In the genomic region with DNA sequence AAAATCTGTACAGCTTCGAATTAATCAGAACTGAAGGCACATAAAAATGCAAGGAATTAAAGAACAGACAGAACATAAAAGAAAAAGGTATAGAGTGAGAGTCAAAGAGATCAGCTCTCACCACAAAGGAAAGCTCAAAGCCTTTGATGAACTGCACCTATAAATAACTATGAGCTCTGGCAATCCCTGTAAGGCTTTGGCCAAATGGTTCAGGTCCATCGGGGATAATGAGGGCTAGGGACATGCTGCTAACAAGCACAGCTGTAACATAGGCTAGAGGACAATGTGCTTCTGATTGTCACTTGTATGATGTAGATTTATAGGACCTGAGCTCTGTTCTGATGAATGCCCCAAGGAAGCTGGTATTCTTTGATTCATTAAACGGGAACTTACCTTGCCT, we compare ENCODE assay signal across 33 cellular contexts.
"Had no signal": no experiment of that assay in that cellular context is flagged by ENCODE, and none has a peak within 500 bp of the region (broad histone marks: within the 10 kb centered on the region; RNA-seq: fewer than 3 reads in every experiment).

No MANE protein-coding gene starts in this region.

- H3K9me3 Mint-ChIP-seq: dendritic cell treated with granulocyte-macrophage colony-stimulating factor and Interleukin-4, amounts not matched to agents 40 ng/mL and 50 ng/mL, for 4 days; endodermal cell; immature natural killer cell; naive thymus-derived CD8-positive, alpha-beta T cell; nephron progenitor cell; stimulated activated naive CD8-positive, alpha-beta T cell treated with anti-CD3 and anti-CD28 coated beads, Interleukin-15, amount 100 ng/mL, for 72 hours had no signal

- H3K4me3 ChIP-seq: colonic mucosa, gastrocnemius medialis, ovary, smooth muscle cell, suprapubic skin, transverse colon, upper lobe of right lung, uterus had no signal

- H3K4me1 ChIP-seq: colonic mucosa, gastrocnemius medialis, suprapubic skin, transverse colon, upper lobe of right lung, uterus had no signal

- H3K36me3 Mint-ChIP-seq: immature natural killer cell; naive thymus-derived CD8-positive, alpha-beta T cell had no signal

- H3K27me3 ChIP-seq: colonic mucosa, gastrocnemius medialis, ovary, suprapubic skin, transverse colon, uterus had no signal

- ATAC-seq: esophagus mucosa; gastrocnemius medialis; left colon; naive thymus-derived CD8-positive, alpha-beta T cell; sciatic nerve; stimulated activated naive CD8-positive, alpha-beta T cell treated with anti-CD3 and anti-CD28 coated beads, Interleukin-15, amount 100 ng/mL, for 72 hours; upper lobe of right lung had no signal

- H3K4me1 Mint-ChIP-seq: immature natural killer cell; naive thymus-derived CD8-positive, alpha-beta T cell; stimulated activated naive CD8-positive, alpha-beta T cell treated with anti-CD3 and anti-CD28 coated beads, Interleukin-15, amount 100 ng/mL, for 72 hours had no signal

- H3K4me3 Mint-ChIP-seq: dendritic cell treated with granulocyte-macrophage colony-stimulating factor and Interleukin-4, amounts not matched to agents 40 ng/mL and 50 ng/mL, for 4 days; endodermal cell; immature natural killer cell; naive thymus-derived CD8-positive, alpha-beta T cell; nephron progenitor cell; stimulated activated naive CD8-positive, alpha-beta T cell treated with anti-CD3 and anti-CD28 coated beads, Interleukin-15, amount 100 ng/mL, for 72 hours had no signal

- H3K27ac ChIP-seq: colonic mucosa, epithelial cell of prostate, gastrocnemius medialis, ovary, suprapubic skin, transverse colon, upper lobe of right lung, uterus had no signal

- H3K27ac Mint-ChIP-seq: dendritic cell treated with granulocyte-macrophage colony-stimulating factor and Interleukin-4, amounts not matched to agents 40 ng/mL and 50 ng/mL, for 4 days; endodermal cell; immature natural killer cell; naive thymus-derived CD8-positive, alpha-beta T cell; nephron progenitor cell; stimulated activated naive CD8-positive, alpha-beta T cell treated with anti-CD3 and anti-CD28 coated beads, Interleukin-15, amount 100 ng/mL, for 72 hours had no signal

- H3K36me3 ChIP-seq: colonic mucosa, gastrocnemius medialis, ovary, suprapubic skin, transverse colon, upper lobe of right lung, uterus had no signal

- DNase-seq: colonic mucosa; effector CD8-positive, alpha-beta T cell; endodermal cell; foreskin fibroblast; gastrocnemius medialis; head of caudate nucleus; hippocampal formation; immature natural killer cell; islet precursor cell; kidney glomerular epithelial cell; left colon; mesendoderm; naive thymus-derived CD8-positive, alpha-beta T cell; nephron progenitor cell; occipital lobe; ovary; posterior cingulate gyrus; retina; stimulated activated CD4-positive, alpha-beta T cell treated with anti-CD3 and anti-CD28 coated beads, Interleukin-12 subunit alpha, Interleukin-12 subunit beta, amount 100 ng/mL, for 4 hours; stimulated activated CD4-positive, alpha-beta T cell treated with anti-CD3 and anti-CD28 coated beads, Interleukin-1b, Interleukin-23, amount 100 ng/mL, for 48 hours; stimulated activated CD4-positive, alpha-beta T cell treated with anti-CD3 and anti-CD28 coated beads, Interleukin-4, amount 100 ng/mL, for 1 hour; stimulated activated CD8-positive, alpha-beta memory T cell treated with anti-CD3 and anti-CD28 coated beads, Interleukin-4, amount 100 ng/mL, for 48 hours; stimulated activated naive CD4-positive, alpha-beta T cell; stimulated activated naive CD8-positive, alpha-beta T cell treated with anti-CD3 and anti-CD28 coated beads, Interleukin-15, amount 100 ng/mL, for 72 hours; transverse colon; upper lobe of right lung; uterus had no signal

- H3K9me3 ChIP-seq: colonic mucosa, gastrocnemius medialis, ovary, suprapubic skin, transverse colon, upper lobe of right lung, uterus had no signal
